22 cellular contexts compared by ENCODE assay signal in the genomic region with DNA sequence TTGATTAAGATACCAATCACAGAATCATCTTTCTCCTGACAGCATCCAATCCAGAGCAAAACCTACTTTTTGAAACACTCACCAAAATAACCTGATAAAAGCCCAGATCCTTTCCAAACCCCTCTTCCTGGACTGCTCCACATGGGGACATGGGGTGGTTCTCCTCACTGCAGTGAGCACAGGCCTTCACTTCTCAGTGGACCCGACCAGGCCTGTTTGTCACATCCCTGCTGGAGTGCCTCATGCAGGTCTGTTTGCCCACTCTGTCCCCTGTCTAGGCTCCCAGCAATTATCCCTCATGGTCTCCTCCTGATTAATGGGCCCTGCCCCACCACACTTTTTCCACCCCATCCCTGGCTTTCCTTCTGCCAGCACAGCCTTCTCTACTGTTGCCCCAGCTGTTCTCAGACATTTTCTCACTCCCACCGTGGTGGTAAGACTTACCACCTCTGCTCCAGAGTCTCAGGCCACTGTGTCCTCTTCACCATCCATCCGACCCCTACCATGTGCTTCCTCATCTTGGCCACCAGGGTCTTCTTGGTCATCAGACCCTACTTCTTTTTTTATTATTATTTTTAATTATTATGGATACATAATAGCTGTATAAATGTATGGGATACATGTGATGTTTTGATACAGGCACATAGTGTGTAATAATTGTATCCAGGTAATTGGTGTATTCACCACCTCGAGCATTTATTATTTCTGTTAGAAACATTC. TPM values are rescaled to one million over a fixed set of nuclear protein-coding genes. Genes with fewer than 3 reads are reported as not detected.
A peak's percentile ranks its signal among the peaks of the same experiment; 100 is the strongest.
DNase-seq lines count a peak whose midpoint lies in the region; ATAC-seq, FAIRE-seq and TF ChIP-seq lines count a peak whose summit lies in the region.
"Had no signal": no experiment of that assay in that cellular context is flagged by ENCODE, and none has a peak within 500 bp of the region (broad histone marks: within the 10 kb centered on the region; RNA-seq: fewer than 3 reads in every experiment).

No MANE protein-coding gene starts in this region.

- H2AFZ ChIP-seq in GM23338, result no peak overlapping the region
- H2AFZ ChIP-seq in OCI-LY7 (ENCODE audit: low read length), result no peak overlapping the region
- H2AFZ ChIP-seq: GM23248 had no signal

- H3K9me3 Mint-ChIP-seq in GM23338, result peaks cover 50% of the 10 kb centered on the region
- H3K9me3 Mint-ChIP-seq in central memory CD8-positive, alpha-beta T cell, result peaks cover 5% of the 10 kb centered on the region
- H3K9me3 Mint-ChIP-seq in mesothelial cell of epicardium, result peaks cover 35% of the 10 kb centered on the region

- no peaks in the 10 kb centered on the region for H3K9me3 ChIP-seq in OCI-LY7 (ENCODE audit: low read length)
- H3K9me3 ChIP-seq: colonic mucosa had no signal

- H3K4me2 ChIP-seq in GM23338, result no peak overlapping the region
- H3K4me2 ChIP-seq in OCI-LY7 (ENCODE audit: low read length), result no peak overlapping the region

- H3F3A ChIP-seq in GM23338 (replicated peaks; ENCODE audit: low read depth), result no peaks in the 10 kb centered on the region

- ATAC-seq in GM23338, result no peak
- ATAC-seq in central memory CD8-positive, alpha-beta T cell (replicated peaks; ENCODE audit: extremely low read depth, poor library complexity, severe bottlenecking), result no peak
- ATAC-seq: GM12878, heart right ventricle, left colon had no signal

- intact Hi-C loops in OCI-LY7 (cut with micrococcal nuclease; ENCODE audit: unreplicated experiment), result no loop called here

- H3K4me3 ChIP-seq in BJ (ENCODE audit: low read depth, low read length), result no peak overlapping the region
- no peak overlapping the region for H3K4me3 ChIP-seq in GM23338
- no peak overlapping the region for H3K4me3 ChIP-seq in OCI-LY7 (ENCODE audit: low read depth, low read length, poor library complexity, severe bottlenecking)
- H3K4me3 ChIP-seq: colonic mucosa, GM12878, GM23248, heart right ventricle, suprapubic skin had no signal

- POLR2A ChIA-PET in BJ (lab: Charles Lee) (no interaction called here), OCI-LY7 (lab: Charles Lee) (interaction anchor here (0.5 to 0.6 kb wide), 3 partner anchors 83 to 1606 kb away, joined by 3 read pairs; no protein-coding TSS in a partner anchor)

- CTCF ChIA-PET in BJ (lab: Yijun Ruan, JAX) (interaction anchor here (0.6 kb wide), 1 partner anchor 8 kb away, joined by 3 read pairs; no protein-coding TSS in a partner anchor), OCI-LY7 (lab: Charles Lee; ENCODE audit: unreplicated experiment) (no interaction called here)

- H3K36me3 ChIP-seq in BJ (ENCODE audit: control insufficient read depth, insufficient read depth, low read length) (0 out of 2 replicates have a peak, but pooled peaks cover 1% of the 10 kb centered on the region), GM23338 (ENCODE audit: insufficient read depth) (peaks cover 21% of the 10 kb centered on the region; the same call in 1 of the 2 replicates), OCI-LY7 (ENCODE audit: insufficient read depth, low read length) (peaks cover 18% of the 10 kb centered on the region)

- peak; percentile 17; the same call in 1 of the 2 replicates for TF ChIP-seq CTCF in BJ (IDR thresholded peaks at IDR 0.05; ENCODE audit: insufficient read depth, low read depth, low read length)
- peak in 1 of 2 experiments; percentile 24; a peak in 2 of 4 replicates for TF ChIP-seq CTCF in GM23338 (conservative IDR thresholded peaks at IDR 0.05; ENCODE audit: low read depth in 2 of 2)
- peak; percentile 65 for TF ChIP-seq CTCF in mesothelial cell of epicardium (IDR thresholded peaks at IDR 0.05; ENCODE audit: unreplicated experiment)
- TF ChIP-seq CTCF in OCI-LY7 (conservative IDR thresholded peaks at IDR 0.05; ENCODE audit: low read length), result no peak

- no peak overlapping the region for H3K27ac ChIP-seq in GM23338 (ENCODE audit: low read depth)
- no peak overlapping the region for H3K27ac ChIP-seq in OCI-LY7 (ENCODE audit: low read depth, low read length, poor library complexity, severe bottlenecking)
- H3K27ac ChIP-seq: colonic mucosa, GM23248, heart right ventricle, suprapubic skin had no signal

- no peaks in the 10 kb centered on the region for H4K20me1 ChIP-seq in GM23338 (replicated peaks; ENCODE audit: insufficient read depth)
- no peaks in the 10 kb centered on the region for H4K20me1 ChIP-seq in OCI-LY7 (ENCODE audit: insufficient read depth, low read length)

- no peaks in the 10 kb centered on the region for H3K27me3 ChIP-seq in BJ (ENCODE audit: control insufficient read depth, insufficient read depth, low read length)
- no peaks in the 10 kb centered on the region for H3K27me3 ChIP-seq in GM23338 (ENCODE audit: insufficient read depth)
- H3K27me3 ChIP-seq: colonic mucosa, heart right ventricle, suprapubic skin had no signal

- H3K4me1 Mint-ChIP-seq in GM23338 (peaks cover 2% of the 10 kb centered on the region; the same call in 1 of the 3 replicates), mesothelial cell of epicardium (peaks cover 4% of the 10 kb centered on the region)
- no peaks in the 10 kb centered on the region for H3K4me1 Mint-ChIP-seq in central memory CD8-positive, alpha-beta T cell

- no peak overlapping the region for H3K27ac Mint-ChIP-seq in GM23338
- H3K27ac Mint-ChIP-seq in central memory CD8-positive, alpha-beta T cell (ENCODE audit: low read depth), result peak overlapping the region; percentile 60
- H3K27ac Mint-ChIP-seq in mesothelial cell of epicardium, result no peak overlapping the region

- H3K79me2 ChIP-seq in GM23338 (replicated peaks; ENCODE audit: insufficient read depth) (no peaks in the 10 kb centered on the region), OCI-LY7 (ENCODE audit: insufficient read depth, low read depth, low read length) (no peaks in the 10 kb centered on the region)

- no TSS peak for BruUV-seq in OCI-LY7 (replicated peaks; lab: Mats Ljungman, UMichigan)

- no peak for FAIRE-seq in GM19239 (lab: Jason Lieb, UNC)
- FAIRE-seq: GM12878 had no signal

- H3K4me3 Mint-ChIP-seq in GM23338 (no peak overlapping the region), mesothelial cell of epicardium (no peak overlapping the region)
- no peak overlapping the region for H3K4me3 Mint-ChIP-seq in central memory CD8-positive, alpha-beta T cell

- peaks cover 62% of the 10 kb centered on the region for H3K36me3 Mint-ChIP-seq in GM23338 (ENCODE audit: low read depth)
- peaks cover 5% of the 10 kb centered on the region for H3K36me3 Mint-ChIP-seq in central memory CD8-positive, alpha-beta T cell (ENCODE audit: insufficient read depth)
- peaks cover 22% of the 10 kb centered on the region for H3K36me3 Mint-ChIP-seq in mesothelial cell of epicardium

- H3K27me3 Mint-ChIP-seq in GM23338 (ENCODE audit: insufficient read depth, low read depth, poor library complexity) (peaks cover 14% of the 10 kb centered on the region), mesothelial cell of epicardium (ENCODE audit: low read depth) (no peaks in the 10 kb centered on the region)
- H3K27me3 Mint-ChIP-seq in central memory CD8-positive, alpha-beta T cell, result no peaks in the 10 kb centered on the region

- H3K4me1 ChIP-seq in GM23338 (ENCODE audit: insufficient read depth) (no peaks in the 10 kb centered on the region), OCI-LY7 (ENCODE audit: insufficient read depth, low read length, poor library complexity, severe bottlenecking) (no peaks in the 10 kb centered on the region)
- H3K4me1 ChIP-seq: colonic mucosa, heart right ventricle, suprapubic skin had no signal

- DNase-seq in BJ (ENCODE audit: low read depth), result no peak
- peak; percentile 13 for DNase-seq in GM23338 (ENCODE audit: low spot score)
- DNase-seq in central memory CD8-positive, alpha-beta T cell (ENCODE audit: low spot score in 2 of 2), result no peak
- DNase-seq in mesothelial cell of epicardium (ENCODE audit: low spot score in 2 of 2, unreplicated experiment in 2 of 2), result no peak
- DNase-seq in NCI-H2107 treated with DMSO at 0.1 percent for 48 hours (lab: John Stamatoyannopoulos, UW; ENCODE audit: unreplicated experiment), result no peak
- DNase-seq in DMS153 treated with DMSO at 0.1 percent for 48 hours (lab: John Stamatoyannopoulos, UW; ENCODE audit: unreplicated experiment), result no peak
- DNase-seq in OCI-LY7 (ENCODE audit: low spot score), result no peak
- DNase-seq in GM19239 (ENCODE audit: insufficient read length, low spot score), result no peak
- DNase-seq: activated T-cell treated with anti-CD3 and anti-CD28 coated beads for 4 hours, amygdala, colonic mucosa, GM23248, heart right ventricle, left colon, NCI-H1417 treated with DMSO at 0.1 percent for 48 hours, NCI-H2227 treated with DMSO at 0.1 percent for 48 hours, T-helper 1 cell had no signal

- H3K9me2 ChIP-seq in GM23338 (ENCODE audit: insufficient read depth) (no peaks in the 10 kb centered on the region; the same call in 1 of the 2 replicates), OCI-LY7 (ENCODE audit: insufficient read depth, low read length) (no peaks in the 10 kb centered on the region)

RNA-seq across cellular contexts. Expression of gene MRPL30, which starts 21.1 kb away (rescaled TPM):
- 14.0 and 24.1 TPM in 2 replicates for polyA plus RNA-seq in BJ (2011; rRNA removed)
- 7.1 and 8.0 TPM in 2 replicates for polyA minus RNA-seq in BJ (2011; rRNA and poly(A)+ RNA removed)
- 46.4 and 51.4 TPM in 2 replicates for total RNA-seq in GM23338 (2014; rRNA removed; shearing (Covaris generic))
- 53.7 and 59.5 TPM in 2 replicates for polyA plus RNA-seq in GM23338 (2016; fragmentation: Nextera tagmentation; extraction: Ambion mirVana)
- total RNA-seq in mesothelial cell of epicardium, result 33.3 to 35.3 TPM (median 35.1 TPM) in 3 replicates
- total RNA-seq in OCI-LY7 (2014; rRNA removed; shearing (Covaris generic)), result 27.7 and 30.9 TPM in 2 replicates
- 28.8 and 31.4 TPM in 2 replicates for total RNA-seq in OCI-LY7 (2022)

RNA-seq across cellular contexts. Expression of gene MITD1, which starts 21.3 kb away (rescaled TPM):
- polyA plus RNA-seq in BJ (2011; rRNA removed) (7.9 and 15.0 TPM in 2 replicates), GM23338 (2016; fragmentation: Nextera tagmentation; extraction: Ambion mirVana) (105 and 107 TPM in 2 replicates)
- polyA minus RNA-seq in BJ (2011; rRNA and poly(A)+ RNA removed), result 3.8 and 4.6 TPM in 2 replicates
- total RNA-seq in GM23338 (2014; rRNA removed; shearing (Covaris generic)), result 31.4 and 37.9 TPM in 2 replicates
- total RNA-seq in mesothelial cell of epicardium (31.5 to 34.4 TPM (median 32.2 TPM) in 3 replicates), OCI-LY7 (2022) (34.2 and 34.6 TPM in 2 replicates)
- total RNA-seq in OCI-LY7 (2014; rRNA removed; shearing (Covaris generic)), result 35.9 and 40.2 TPM in 2 replicates

RNA-seq across cellular contexts. Expression of gene LIPT1, which starts 47.4 kb away (rescaled TPM):
- polyA plus RNA-seq in BJ (2011; rRNA removed) (2.4 and 3.8 TPM in 2 replicates), GM23338 (2016; fragmentation: Nextera tagmentation; extraction: Ambion mirVana) (12.7 and 15.4 TPM in 2 replicates)
- polyA minus RNA-seq in BJ (2011; rRNA and poly(A)+ RNA removed), result 0.81 and 0.82 TPM in 2 replicates
- total RNA-seq in GM23338 (2014; rRNA removed; shearing (Covaris generic)), result 7.7 and 11.5 TPM in 2 replicates
- total RNA-seq in mesothelial cell of epicardium (6.4 to 8.2 TPM (median 8.2 TPM) in 3 replicates), OCI-LY7 (2022) (11.9 and 12.7 TPM in 2 replicates)
- total RNA-seq in OCI-LY7 (2014; rRNA removed; shearing (Covaris generic)), result 7.9 and 12.5 TPM in 2 replicates

RNA-seq across cellular contexts. Expression of gene TSGA10, which starts 47.4 kb away (rescaled TPM):
- polyA plus RNA-seq in BJ (2011; rRNA removed), result 0.42 and 1.2 TPM in 2 replicates
- polyA minus RNA-seq in BJ (2011; rRNA and poly(A)+ RNA removed), result 0.82 and 2.1 TPM in 2 replicates
- 6.4 and 9.9 TPM in 2 replicates for total RNA-seq in GM23338 (2014; rRNA removed; shearing (Covaris generic))
- polyA plus RNA-seq in GM23338 (2016; fragmentation: Nextera tagmentation; extraction: Ambion mirVana), result 23.0 and 24.2 TPM in 2 replicates
- total RNA-seq in mesothelial cell of epicardium, result 10.5 to 11.3 TPM (median 11.3 TPM) in 3 replicates
- 3.8 and 13.3 TPM in 2 replicates for total RNA-seq in OCI-LY7 (2014; rRNA removed; shearing (Covaris generic))
- 10.8 and 14.1 TPM in 2 replicates for total RNA-seq in OCI-LY7 (2022)

RNA-seq across cellular contexts. Expression of gene LYG2, which starts 53.3 kb away (rescaled TPM):
- polyA plus RNA-seq in BJ (2011; rRNA removed), result not detected in 2 replicates
- not detected in 2 replicates for polyA minus RNA-seq in BJ (2011; rRNA and poly(A)+ RNA removed)
- 1.2 TPM in 1 of 2 replicates, not detected in the other for total RNA-seq in GM23338 (2014; rRNA removed; shearing (Covaris generic))
- 0.78 and 0.99 TPM in 2 replicates for polyA plus RNA-seq in GM23338 (2016; fragmentation: Nextera tagmentation; extraction: Ambion mirVana)
- not detected in 3 replicates for total RNA-seq in mesothelial cell of epicardium
- not detected in 2 replicates for total RNA-seq in OCI-LY7 (2014; rRNA removed; shearing (Covaris generic))
- total RNA-seq in OCI-LY7 (2022), result not detected in 2 replicates
- total RNA-seq: colonic mucosa, GM12878, GM23248, heart right ventricle, left colon, LHCN-M2, myocyte had no signal
- polyA plus RNA-seq: esophagus, GM23248, heart right ventricle had no signal
